11 cellular contexts compared by ENCODE assay signal in the genomic region with DNA sequence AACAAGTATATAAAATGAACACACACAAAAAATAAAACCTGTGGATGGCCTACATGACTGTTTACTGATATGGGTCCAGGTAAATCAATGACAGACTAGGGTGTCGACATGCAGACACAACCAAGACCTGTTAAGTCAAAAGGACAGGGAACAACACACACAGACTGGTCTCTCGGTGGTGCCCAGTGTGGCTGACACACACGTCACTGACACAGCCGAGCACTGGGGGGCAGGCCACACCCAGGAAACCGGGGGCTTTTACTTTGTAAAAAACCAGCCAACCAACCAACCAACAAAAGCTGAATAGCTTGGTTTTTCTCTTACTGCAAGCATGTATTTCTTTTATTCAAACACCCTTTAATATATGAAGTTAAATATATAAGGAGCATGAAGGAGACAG. TPM values are rescaled to one million over a fixed set of nuclear protein-coding genes. Genes with fewer than 3 reads are reported as not detected.
A peak's percentile ranks its signal among the peaks of the same experiment; 100 is the strongest.
DNase-seq lines count a peak whose midpoint lies in the region; ATAC-seq and TF ChIP-seq lines count a peak whose summit lies in the region.
"Had no signal": no experiment of that assay in that cellular context is flagged by ENCODE, and none has a peak within 500 bp of the region (broad histone marks: within the 10 kb centered on the region; RNA-seq: fewer than 3 reads in every experiment).

No MANE protein-coding gene starts in this region.

- TF ChIP-seq CTCF in tibial artery (IDR thresholded peaks at IDR 0.05) = no peak
- TF ChIP-seq CTCF in esophagus squamous epithelium (IDR thresholded peaks at IDR 0.05) = no peak

- H3K4me3 ChIP-seq in tibial artery = no peak overlapping the region
- H3K4me3 ChIP-seq in esophagus squamous epithelium = no peak overlapping the region

- H3K36me3 Mint-ChIP-seq in activated naive CD4-positive, alpha-beta T cell treated with anti-CD3 and anti-CD28 coated beads for 36 hours (ENCODE audit: low read depth) = no peaks in the 10 kb centered on the region

- H3K4me3 Mint-ChIP-seq in activated naive CD4-positive, alpha-beta T cell treated with anti-CD3 and anti-CD28 coated beads for 36 hours = no peak overlapping the region

- 23 to 50% methylated on average over 5 of the region's 5 CpGs for WGBS in esophagus squamous epithelium, 2 donors

- DNase-seq in G401 (ENCODE audit: low spot score) = peak; percentile 6
- peak; percentile 30 for DNase-seq in NCI-H345 treated with DMSO at 0.1 percent for 48 hours (lab: John Stamatoyannopoulos, UW; ENCODE audit: unreplicated experiment)
- peak; percentile 58 for DNase-seq in activated naive CD4-positive, alpha-beta T cell treated with anti-CD3 and anti-CD28 coated beads for 36 hours
- DNase-seq in retina = peak; percentile 3
- no peak for DNase-seq in tibial artery
- DNase-seq in NOMO-1 treated with dmso at 0.1 percent for 144 hours (lab: John Stamatoyannopoulos, UW; ENCODE audit: unreplicated experiment) = no peak
- DNase-seq in esophagus squamous epithelium (lab: John Stamatoyannopoulos, UW) = no peak
- DNase-seq: NCI-H226; stimulated activated naive CD4-positive, alpha-beta T cell treated with Interleukin-2 at 50 U/mL for 16 hours had no signal

- ATAC-seq in HG03571 (IDR thresholded peaks at IDR 0.05; ENCODE audit: unreplicated experiment) = no peak

- in situ Hi-C loops in G401 (cut with HindIII; ENCODE audit: low sequenced_read_pairs) = no loop called here

- H3K4me1 Mint-ChIP-seq in activated naive CD4-positive, alpha-beta T cell treated with anti-CD3 and anti-CD28 coated beads for 36 hours (ENCODE audit: low read depth) = peaks cover 10% of the 10 kb centered on the region

- H3K27ac Mint-ChIP-seq in activated naive CD4-positive, alpha-beta T cell treated with anti-CD3 and anti-CD28 coated beads for 36 hours = no peak overlapping the region

- H3K9me3 ChIP-seq in tibial artery = no peaks in the 10 kb centered on the region
- no peaks in the 10 kb centered on the region for H3K9me3 ChIP-seq in esophagus squamous epithelium

- H3K9me3 Mint-ChIP-seq in activated naive CD4-positive, alpha-beta T cell treated with anti-CD3 and anti-CD28 coated beads for 36 hours = no peaks in the 10 kb centered on the region

- CTCF ChIA-PET in activated naive CD4-positive, alpha-beta T cell treated with anti-CD3 and anti-CD28 coated beads for 36 hours (lab: Charles Lee) = interaction anchor here (1.6 kb wide), 1 partner anchor 123 kb away, joined by 4 read pairs; no protein-coding TSS in a partner anchor

- H3K36me3 ChIP-seq in tibial artery = no peaks in the 10 kb centered on the region
- no peaks in the 10 kb centered on the region for H3K36me3 ChIP-seq in esophagus squamous epithelium

- intact Hi-C loops in activated naive CD4-positive, alpha-beta T cell treated with anti-CD3 and anti-CD28 coated beads for 36 hours (cut with micrococcal nuclease) = no loop called here
- intact Hi-C loops in tibial artery (cut with DNase I; ENCODE audit: low total_unique reads) = no loop called here
- intact Hi-C loops in esophagus squamous epithelium (cut with DNase I) = no loop called here

- peaks cover 0 to 83% of the 10 kb centered on the region in 2 donors for H3K27me3 ChIP-seq in tibial artery
- H3K27me3 ChIP-seq in esophagus squamous epithelium = peaks cover 0 to 84% (median 0%) of the 10 kb centered on the region in 4 donors

- TF ChIP-seq POLR2A in esophagus squamous epithelium (IDR thresholded peaks at IDR 0.05) = no peak

- H3K27me3 Mint-ChIP-seq in activated naive CD4-positive, alpha-beta T cell treated with anti-CD3 and anti-CD28 coated beads for 36 hours (ENCODE audit: low read depth) = peaks cover 17% of the 10 kb centered on the region

- peaks cover 0 to 5% (median 0%) of the 10 kb centered on the region in 4 donors for H3K4me1 ChIP-seq in tibial artery
- peaks cover 0 to 4% (median 4%) of the 10 kb centered on the region in 3 donors for H3K4me1 ChIP-seq in esophagus squamous epithelium

- no peak overlapping the region for H3K27ac ChIP-seq in tibial artery
- H3K27ac ChIP-seq in esophagus squamous epithelium = no peak overlapping the region
- H3K27ac ChIP-seq: HL-60 had no signal

RNA-seq across cellular contexts. Expression of a gene that starts 5.0 kb away (rescaled TPM):
- total RNA-seq in G401 (2014; rRNA removed; shearing (Covaris generic)) = not detected in 2 replicates
- total RNA-seq in activated naive CD4-positive, alpha-beta T cell treated with anti-CD3 and anti-CD28 coated beads for 36 hours = not detected
- not detected for total RNA-seq in esophagus squamous epithelium

RNA-seq across cellular contexts. Expression of a gene that starts 31.9 kb away (rescaled TPM):
- total RNA-seq in G401 (2014; rRNA removed; shearing (Covaris generic)) = not detected in 2 replicates
- total RNA-seq in activated naive CD4-positive, alpha-beta T cell treated with anti-CD3 and anti-CD28 coated beads for 36 hours = not detected
- total RNA-seq in esophagus squamous epithelium = not detected

Comparison
In these comparisons a context has a peak if more than half of its experiments do, and no peak if none do; other contexts are left out.
1. DNase-seq: peak in G401 (single experiment), NCI-H345 treated with DMSO at 0.1 percent for 48 hours (single experiment), activated naive CD4-positive, alpha-beta T cell treated with anti-CD3 and anti-CD28 coated beads for 36 hours (single experiment) and retina (single experiment); none in tibial artery (0 of 2), NOMO-1 treated with dmso at 0.1 percent for 144 hours (single experiment) and esophagus squamous epithelium (single experiment).